8 cellular contexts compared by ENCODE assay signal in the genomic region with DNA sequence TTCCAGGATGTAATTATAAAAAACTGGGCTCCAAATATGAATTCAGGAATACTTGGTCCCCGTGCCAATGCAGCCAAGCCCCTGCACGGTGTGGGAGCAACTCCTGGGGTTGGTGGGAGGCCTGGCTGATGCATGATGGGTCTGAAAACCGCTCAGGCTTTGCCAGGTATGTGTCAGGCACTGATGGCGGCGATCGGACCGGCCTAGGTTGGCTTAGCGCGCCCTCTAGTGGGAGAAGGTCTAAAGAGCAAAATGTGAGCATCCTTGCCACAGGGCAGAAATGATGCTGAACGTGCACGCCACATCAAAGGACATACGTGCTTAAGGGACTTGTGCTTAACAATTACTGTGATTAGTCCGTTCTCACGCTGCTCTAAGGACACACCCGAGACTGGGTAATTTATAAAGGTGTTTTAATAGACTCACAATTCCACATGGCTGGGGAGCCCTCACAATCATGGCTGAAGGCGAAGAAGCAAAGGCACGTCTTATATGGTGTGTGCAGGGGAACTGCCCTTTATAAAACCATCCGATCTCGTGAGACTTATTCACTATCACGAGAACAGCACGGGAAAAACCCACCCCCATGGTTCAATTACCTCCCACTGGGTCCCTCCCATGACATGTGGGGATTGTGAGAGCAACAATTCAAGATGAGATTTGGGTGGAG.
DNase-seq lines count a peak whose midpoint lies in the region; ATAC-seq and TF ChIP-seq lines count a peak whose summit lies in the region.
"Not testable (repeated sequence)": the region's sequence is repeated elsewhere in the genome, so short reads cannot be mapped to it uniquely, and the experiment has no call there.

No MANE protein-coding gene starts in this region.

- not testable (repeated sequence) for H3K9me3 ChIP-seq in CD4-positive, CD25-positive, alpha-beta regulatory T cell (ENCODE audit: control insufficient read depth in 2 of 2, low read length in 2 of 2)

- not testable (repeated sequence) for H3K36me3 Mint-ChIP-seq in CD4-positive, CD25-positive, alpha-beta regulatory T cell; chondrocyte (ENCODE audit: low read depth)

- not testable (repeated sequence) for H3K27ac ChIP-seq in CD4-positive, CD25-positive, alpha-beta regulatory T cell (ENCODE audit: insufficient read depth, low read length, poor library complexity, severe bottlenecking)

- not testable (repeated sequence) for H3K4me3 Mint-ChIP-seq in CD4-positive, CD25-positive, alpha-beta regulatory T cell; chondrocyte (ENCODE audit: unreplicated experiment)

- H3K4me1 ChIP-seq in CD4-positive, CD25-positive, alpha-beta regulatory T cell (ENCODE audit: control insufficient read depth, insufficient read depth, low read length, poor library complexity, severe bottlenecking): not testable (repeated sequence)

- H3K27me3 ChIP-seq in CD4-positive, CD25-positive, alpha-beta regulatory T cell (ENCODE audit: control insufficient read depth, insufficient read depth, low read length); kidney epithelial cell (ENCODE audit: control insufficient read depth, insufficient read depth, low read length): not testable (repeated sequence)

- not testable (repeated sequence) for H3K27me3 Mint-ChIP-seq in CD4-positive, CD25-positive, alpha-beta regulatory T cell
- peaks cover 15% of the 10 kb centered on the region for H3K27me3 Mint-ChIP-seq in chondrocyte (ENCODE audit: low read depth)

- H3K9me3 Mint-ChIP-seq in CD4-positive, CD25-positive, alpha-beta regulatory T cell; chondrocyte (ENCODE audit: low read depth): not testable (repeated sequence)

- DNase-seq in CD4-positive, CD25-positive, alpha-beta regulatory T cell: peak in 2 of 3 donors; percentile 12 to 26
- DNase-seq in T-helper 9 cell: peak; percentile 43
- DNase-seq in activated T-cell treated with anti-CD3 and anti-CD28 coated beads, Interleukin-2, amount 50 U/mL, for 1 hour: peak; percentile 52
- not testable (repeated sequence) for DNase-seq in chondrocyte (ENCODE audit: low spot score); kidney epithelial cell (ENCODE audit: low read depth)
- peak; percentile 49 to 72 for DNase-seq in stimulated activated CD4-positive, alpha-beta T cell treated with anti-CD3 and anti-CD28 coated beads, Interleukin-12 subunit alpha, Interleukin-12 subunit beta, amount 100 ng/mL, for 24 hours (ENCODE audit: low read depth in 2 of 2)
- peak; percentile 9 to 57 for DNase-seq in stimulated activated CD8-positive, alpha-beta memory T cell treated with anti-CD3 and anti-CD28 coated beads, Interleukin-7, amount 100 ng/mL, for 48 hours (ENCODE audit: extremely low read depth in 1 of 2, low read depth in 1 of 2)

- not testable (repeated sequence) for H3K36me3 ChIP-seq in CD4-positive, CD25-positive, alpha-beta regulatory T cell (ENCODE audit: control insufficient read depth, insufficient read depth, low read length); kidney epithelial cell (ENCODE audit: control insufficient read depth, insufficient read depth, low read length)

- H3K4me1 Mint-ChIP-seq in CD4-positive, CD25-positive, alpha-beta regulatory T cell; chondrocyte (ENCODE audit: low read depth): not testable (repeated sequence)

- H3K4me3 ChIP-seq in CD4-positive, CD25-positive, alpha-beta regulatory T cell (ENCODE audit: low read depth, low read length); kidney epithelial cell (ENCODE audit: low read depth, low read length): not testable (repeated sequence)

- ATAC-seq in CD4-positive, CD25-positive, alpha-beta regulatory T cell (ENCODE audit: low read depth in 2 of 2): peak; percentile 92 to 94
- peak; percentile 63 for ATAC-seq in GM21825 (IDR thresholded peaks at IDR 0.05; ENCODE audit: unreplicated experiment)

- H3K27ac Mint-ChIP-seq in CD4-positive, CD25-positive, alpha-beta regulatory T cell; chondrocyte (ENCODE audit: unreplicated experiment): not testable (repeated sequence)

- TF ChIP-seq CTCF in chondrocyte (IDR thresholded peaks at IDR 0.05) (peak; percentile 56), kidney epithelial cell (IDR thresholded peaks at IDR 0.05; ENCODE audit: insufficient read depth, low read length, poor library complexity, severe bottlenecking) (peak; percentile 12)
